In genomic region chr5:123472150-123472549, GRCh38 we compare ENCODE assay signal across 20 cellular contexts.
"Had no signal": no experiment of that assay in that cellular context is flagged by ENCODE, and none has a peak within 500 bp of the region (broad histone marks: within the 10 kb centered on the region; RNA-seq: fewer than 3 reads in every experiment).

No MANE protein-coding gene starts in this region.

- ATAC-seq: left lung; lower lobe of right lung; natural killer cell; pancreas; sciatic nerve; stimulated activated effector memory CD8-positive, alpha-beta T cell treated with anti-CD3 and anti-CD28 coated beads, Interleukin-12 subunit alpha, Interleukin-12 subunit beta, amount 100 ng/mL, for 72 hours had no signal

- H3K9me3 ChIP-seq: esophagus muscularis mucosa, left lung, lower lobe of right lung, neutrophil, pancreas, stomach, thyroid gland, vagina had no signal

- H3K4me3 ChIP-seq: coronary artery, esophagus muscularis mucosa, hepatocyte, left lung, lower lobe of right lung, pancreas, stomach, thyroid gland, vagina had no signal

- DNase-seq: dermis blood vessel endothelial cell; effector memory CD4-positive, alpha-beta T cell; left cardiac atrium; left lung; lower lobe of right lung; natural killer cell; pancreas; stimulated activated CD4-positive, alpha-beta T cell treated with anti-CD3 and anti-CD28 coated beads, Interleukin-2, amount 100 ng/mL, for 24 hours; stimulated activated CD4-positive, alpha-beta T cell treated with anti-CD3 and anti-CD28 coated beads, Interleukin-4, amount 100 ng/mL, for 24 hours; stimulated activated naive CD4-positive, alpha-beta T cell treated with Interleukin-2 at 50 U/mL for 16 hours; stomach; thyroid gland; trophoblast cell had no signal

- H3K36me3 ChIP-seq: esophagus muscularis mucosa, left lung, lower lobe of right lung, neutrophil, pancreas, stomach, thyroid gland, vagina had no signal

- H3K27me3 ChIP-seq: esophagus muscularis mucosa, hepatocyte, left lung, pancreas, stomach, thyroid gland, vagina had no signal

- H3K4me1 ChIP-seq: esophagus muscularis mucosa, left lung, lower lobe of right lung, pancreas, stomach, thyroid gland, vagina had no signal

- H3K27ac ChIP-seq: coronary artery, esophagus muscularis mucosa, hepatocyte, left lung, lower lobe of right lung, neutrophil, pancreas, stomach, thyroid gland, vagina had no signal
